ENCODE assay signal across 11 cellular contexts in genomic region chr3:156812521-156813335, GRCh38. TPM values are rescaled to one million over a fixed set of nuclear protein-coding genes. Genes with fewer than 3 reads are reported as not detected.
DNase-seq lines count a peak whose midpoint lies in the region; ATAC-seq, FAIRE-seq and TF ChIP-seq lines count a peak whose summit lies in the region.
"Had no signal": no experiment of that assay in that cellular context is flagged by ENCODE, and none has a peak within 500 bp of the region (broad histone marks: within the 10 kb centered on the region; RNA-seq: fewer than 3 reads in every experiment).

No MANE protein-coding gene starts in this region.

- H4K20me1 ChIP-seq in HCT116 (ENCODE audit: insufficient read depth) (no peaks in the 10 kb centered on the region), fibroblast of lung (ENCODE audit: control insufficient read depth, extremely low read depth, insufficient read depth, low read length) (no peaks in the 10 kb centered on the region)

- intact Hi-C loops in HCT116 (cut with micrococcal nuclease): no loop called here

- ATAC-seq in HCT116 (peak; percentile 21), GM19023 (IDR thresholded peaks at IDR 0.05; ENCODE audit: unreplicated experiment) (no peak)
- ATAC-seq: natural killer cell treated with Interleukin-12 subunit alpha and Interleukin-12 subunit beta and Interleukin-15 and Interleukin-18, amount 100 ng/mL, for 72 hours had no signal

- H3K79me2 ChIP-seq in HCT116 (ENCODE audit: insufficient read depth, low read length) (peaks cover 70% of the 10 kb centered on the region), fibroblast of lung (ENCODE audit: control insufficient read depth, insufficient read depth, low read length) (no peaks in the 10 kb centered on the region)

- TF ChIP-seq POLR2A in HCT116 (IDR thresholded peaks at IDR 0.05; ENCODE audit: borderline replicate concordance, extremely low read depth, insufficient read depth, insufficient read length): no peak

- H3K9ac ChIP-seq in HCT116 (ENCODE audit: low read length) (peak overlapping the region; percentile 44), fibroblast of lung (ENCODE audit: insufficient read depth, low read length) (no peak overlapping the region)

- 0 out of 4 replicates have a peak, but pooled peaks cover 0 to 4% of the 10 kb centered on the region in 2 experiments for H3K36me3 ChIP-seq in HCT116 (ENCODE audit: control insufficient read depth in 1 of 2, insufficient read depth in 2 of 2, low read length in 2 of 2)
- no peaks in the 10 kb centered on the region for H3K36me3 ChIP-seq in fibroblast of lung (ENCODE audit: control insufficient read depth, insufficient read depth, low read length)

- peaks cover 20 to 70% of the 10 kb centered on the region in 2 experiments for H3K4me1 ChIP-seq in HCT116 (ENCODE audit: control insufficient read depth in 1 of 2, insufficient read depth in 2 of 2, low read length in 2 of 2)
- peaks cover 5% of the 10 kb centered on the region for H3K4me1 ChIP-seq in fibroblast of lung (ENCODE audit: control insufficient read depth, extremely low read depth, insufficient read depth, low read length)

- RAD21 ChIA-PET in HCT116 (lab: Charles Lee; ENCODE audit: low non-redundant PET in 1 of 2, low total read pairs in 2 of 2, uncharacterized antibody in 2 of 2, unreplicated experiment in 2 of 2): no interaction called here

- H3K27me3 ChIP-seq in HCT116 (ENCODE audit: insufficient read depth, low read length) (no peaks in the 10 kb centered on the region), fibroblast of lung (ENCODE audit: control insufficient read depth, insufficient read depth, low read length) (no peaks in the 10 kb centered on the region)

- CTCF ChIA-PET in HCT116 (lab: Charles Lee): no interaction called here

- no peak for TF ChIP-seq CTCF in HCT116 (IDR thresholded peaks at IDR 0.05 in 2 of 3, conservative IDR thresholded peaks at IDR 0.05 in 1 of 3; ENCODE audit: borderline replicate concordance in 1 of 3, insufficient read depth in 1 of 3, low read depth in 2 of 3, low read length in 2 of 3)
- TF ChIP-seq CTCF in fibroblast of lung (conservative IDR thresholded peaks at IDR 0.05 in 1 of 2, IDR thresholded peaks at IDR 0.05 in 1 of 2; ENCODE audit: low read depth in 1 of 2, low read length in 2 of 2): no peak

- H2AFZ ChIP-seq in HCT116 (ENCODE audit: low read depth, low read length, poor library complexity, severe bottlenecking) (no peak overlapping the region), fibroblast of lung (ENCODE audit: low read length) (no peak overlapping the region)

- DNase-seq in AG08395 (ENCODE audit: low spot score) (peak; percentile 29), HCT116 (ENCODE audit: low read depth, low spot score) (no peak), RPMI7951 (ENCODE audit: low read depth) (peak; percentile 83), fibroblast of lung (ENCODE audit: low read depth in 2 of 2) (peak; percentile 46 to 53), NCI-H187 treated with DMSO at 0.1 percent for 48 hours (lab: John Stamatoyannopoulos, UW) (no peak), frontal cortex (ENCODE audit: low spot score in 2 of 2) (no peak)
- no peak for DNase-seq in stimulated activated naive CD4-positive, alpha-beta T cell treated with Interleukin-2 at 50 U/mL for 16 hours (lab: John Stamatoyannopoulos, UW)

- H3K27ac ChIP-seq in HCT116 (ENCODE audit: low read depth, low read length) (no peak overlapping the region), fibroblast of lung (ENCODE audit: insufficient read depth, low read length) (no peak overlapping the region)

- H3K9me3 ChIP-seq in HCT116 (ENCODE audit: control insufficient read depth in 1 of 2, insufficient read depth in 1 of 2, low read depth in 1 of 2, low read length in 2 of 2): no peaks in the 10 kb centered on the region
- no peaks in the 10 kb centered on the region for H3K9me3 ChIP-seq in fibroblast of lung (ENCODE audit: control insufficient read depth, insufficient read depth, low read depth, low read length)

- POLR2A ChIA-PET in HCT116 (lab: Charles Lee): no interaction called here

- no peak for FAIRE-seq in frontal cortex (lab: Jason Lieb, UNC)
- FAIRE-seq: G401.6 had no signal

- no peaks in the 10 kb centered on the region for H3K9me2 ChIP-seq in HCT116 (ENCODE audit: insufficient read depth)

- BruUV-seq in HCT116 (replicated peaks; lab: Mats Ljungman, UMichigan): no TSS peak

- H3K4me2 ChIP-seq in HCT116 (ENCODE audit: low read length): peak overlapping the region; percentile 66
- no peak overlapping the region for H3K4me2 ChIP-seq in fibroblast of lung (ENCODE audit: extremely low read depth, insufficient read depth, low read length)

- H3K4me3 ChIP-seq in HCT116 (replicated peaks in 1 of 2; ENCODE audit: low read depth in 1 of 2, low read length in 2 of 2): 0 out of 4 replicates have a peak overlapping the region, but pooled peaks of 1 of the 2 experiments have one; percentile 0
- H3K4me3 ChIP-seq in fibroblast of lung (replicated peaks in 1 of 4; ENCODE audit: control extremely low read depth in 1 of 4, insufficient read depth in 1 of 4, low read depth in 3 of 4, low read length in 4 of 4): no peak overlapping the region

- no peak for TF ChIP-seq RAD21 in HCT116 (IDR thresholded peaks at IDR 0.05; ENCODE audit: low read depth)

TF ChIP-seq in HCT116, 20 proteins besides CTCF, POLR2A, EP300 and RAD21:
- peak; percentile 65 for TF ChIP-seq CEBPB (IDR thresholded peaks at IDR 0.05; ENCODE audit: low read depth)
- TF ChIP-seq SP1 (IDR thresholded peaks at IDR 0.05; ENCODE audit: low read depth): peak; percentile 35; the same call in 1 of the 2 replicates
- TF ChIP-seq CBX3 (IDR thresholded peaks at IDR 0.05; ENCODE audit: low read depth): no peak

RNA-seq across cellular contexts. Expression of gene LEKR1, which starts 13.4 kb away (rescaled TPM):
- total RNA-seq in HCT116 (2021; ENCODE audit: unreplicated experiment) (2.1 TPM), fibroblast of lung (0.26 and 1.3 TPM in 2 replicates), frontal cortex (0.82 TPM)
- 0.45 and 0.70 TPM in 2 replicates for polyA plus RNA-seq in HCT116 (2012)
- total RNA-seq in RPMI7951 (2014; rRNA removed; shearing (Covaris generic)): 1.8 and 2.1 TPM in 2 replicates
- 0.28 and 0.35 TPM in 2 replicates for polyA plus RNA-seq in fibroblast of lung
- 0.09 and 0.22 TPM in 2 replicates for polyA plus RNA-seq in fibroblast of lung (2012)
- not detected in 2 replicates for polyA minus RNA-seq in fibroblast of lung (ENCODE audit: low replicate concordance)
- total RNA-seq: SK-MEL-5 had no signal

Comparison
In these comparisons a context has a peak if more than half of its experiments do, and no peak if none do; other contexts are left out.
1. DNase-seq: peak in AG08395 (single experiment), RPMI7951 (single experiment) and fibroblast of lung (2 of 2); none in HCT116 (single experiment), NCI-H187 treated with DMSO at 0.1 percent for 48 hours (single experiment), frontal cortex (0 of 2) and stimulated activated naive CD4-positive, alpha-beta T cell treated with Interleukin-2 at 50 U/mL for 16 hours (single experiment).